25 cellular contexts compared by ENCODE assay signal in genomic region chr22:40681451-40681850, GRCh38. TPM values are rescaled to one million over a fixed set of nuclear protein-coding genes. Genes with fewer than 3 reads are reported as not detected.
DNase-seq lines count a peak whose midpoint lies in the region; ATAC-seq, FAIRE-seq and TF ChIP-seq lines count a peak whose summit lies in the region.
"Had no signal": no experiment of that assay in that cellular context is flagged by ENCODE, and none has a peak within 500 bp of the region (broad histone marks: within the 10 kb centered on the region; RNA-seq: fewer than 3 reads in every experiment).

No MANE protein-coding gene starts in this region.

- CTCF ChIA-PET in RWPE1 (lab: Yijun Ruan, JAX) (no interaction called here), H1 (lab: Charles Lee; ENCODE audit: partially characterized antibody) (interaction anchor here (0.7 to 3.9 kb wide), 8 partner anchors 24 to 194 kb away, joined by 3 to 20 read pairs (median 4); no protein-coding TSS in a partner anchor)

- H2BK120ac ChIP-seq in H1 (replicated peaks; ENCODE audit: low read depth, low read length) (no peak overlapping the region), trophoblast cell (ENCODE audit: insufficient read depth, low read length, poor library complexity) (peak overlapping the region; percentile 9)

- H3K27me3 Mint-ChIP-seq in activated CD4-positive, alpha-beta T cell treated with anti-CD3 and anti-CD28 coated beads, Interleukin-2, amount 10 ng/mL, durations not matched to agents 24 days and 14 days = peaks cover 9% of the 10 kb centered on the region

- H3K4me1 Mint-ChIP-seq in activated CD4-positive, alpha-beta T cell treated with anti-CD3 and anti-CD28 coated beads, Interleukin-2, amount 10 ng/mL, durations not matched to agents 24 days and 14 days = peaks cover 25% of the 10 kb centered on the region

- POLR2A ChIA-PET in RWPE1 (lab: Yijun Ruan, JAX; ENCODE audit: low non-redundant PET) = no interaction called here
- POLR2A ChIA-PET in H1 (lab: Charles Lee; ENCODE audit: partially characterized antibody) = interaction anchor here (0.6 to 0.9 kb wide), 2 partner anchors 49 to 307 kb away, joined by 3 read pairs; no protein-coding TSS in a partner anchor

- peak overlapping the region; percentile 20; the same call in 1 of the 2 replicates for H2BK15ac ChIP-seq in H1 (ENCODE audit: low read length)

- H2BK5ac ChIP-seq in H1 (ENCODE audit: low read depth, low read length) (peak overlapping the region; percentile 62; the same call in 1 of the 2 replicates), trophoblast cell (ENCODE audit: low read depth, low read length, poor library complexity) (peak overlapping the region; percentile 12)

- no peak for TF ChIP-seq RAD21 in H1 (IDR thresholded peaks at IDR 0.05 in 1 of 2, conservative IDR thresholded peaks at IDR 0.05 in 1 of 2; ENCODE audit: low read depth in 2 of 2, low read length in 2 of 2)

- no peak overlapping the region for H4K5ac ChIP-seq in H1 (ENCODE audit: insufficient read length, low read depth, low read length)

- no peaks in the 10 kb centered on the region for H3K79me1 ChIP-seq in H1 (ENCODE audit: low read depth, low read length)
- peaks cover 38% of the 10 kb centered on the region for H3K79me1 ChIP-seq in trophoblast cell (ENCODE audit: low read length)

- H3K36me3 Mint-ChIP-seq in activated CD4-positive, alpha-beta T cell treated with anti-CD3 and anti-CD28 coated beads, Interleukin-2, amount 10 ng/mL, durations not matched to agents 24 days and 14 days (ENCODE audit: low read depth) = no peaks in the 10 kb centered on the region
- H3K36me3 Mint-ChIP-seq: CD8-positive, alpha-beta memory T cell had no signal

- DNase-seq in activated CD4-positive, alpha-beta T cell treated with anti-CD3 and anti-CD28 coated beads, Interleukin-2, amount 10 ng/mL, durations not matched to agents 24 days and 14 days = no peak
- no peak for DNase-seq in activated CD4-positive, alpha-beta T cell treated with anti-CD3 and anti-CD28 coated beads for 1 hour
- DNase-seq in RWPE1 (ENCODE audit: low spot score) (no peak), H1 (ENCODE audit: low read depth in 1 of 2, low spot score in 2 of 2) (no peak), trophoblast cell (no peak), GM19238 (ENCODE audit: insufficient read length, low spot score) (no peak)
- DNase-seq: CD8-positive, alpha-beta memory T cell; DMS79; GOT3; Kasumi-1; MM.1S; NCI-H1105; NCI-H1694 treated with DMSO at 0.1 percent for 48 hours; NCI-H2107; NCI-H226; NCI-H526; SHP77 had no signal

- H3K9me3 ChIP-seq in H1 (ENCODE audit: insufficient read depth in 2 of 2, low read depth in 1 of 2, low read length in 1 of 2) (no peaks in the 10 kb centered on the region), trophoblast cell (ENCODE audit: insufficient read depth, low read depth, low read length) (peaks cover 1% of the 10 kb centered on the region)
- H3K9me3 ChIP-seq: BLaER1 had no signal

- H3K23ac ChIP-seq in H1 (ENCODE audit: insufficient read length) (no peak overlapping the region), trophoblast cell (ENCODE audit: low read length) (no peak overlapping the region)

- H3K4ac ChIP-seq in H1 (replicated peaks; ENCODE audit: insufficient read length, low read depth, low read length) (no peak overlapping the region), trophoblast cell (ENCODE audit: low read depth, low read length) (peak overlapping the region; percentile 47)

- no peak overlapping the region for H3K18ac ChIP-seq in H1 (ENCODE audit: extremely low read depth, low read length)
- peak overlapping the region; percentile 36 for H3K18ac ChIP-seq in trophoblast cell (ENCODE audit: low read length)

- H3K4me1 ChIP-seq in H1 (replicated peaks in 1 of 4; ENCODE audit: control insufficient read depth in 3 of 4, insufficient read depth in 4 of 4, low read length in 3 of 4) (peaks cover 8 to 39% (median 23%) of the 10 kb centered on the region in 4 experiments), trophoblast cell (ENCODE audit: control insufficient read depth in 1 of 2, insufficient read depth in 2 of 2, low read length in 2 of 2) (peaks cover 21 to 45% of the 10 kb centered on the region in 2 experiments)

- H3K23me2 ChIP-seq in H1 (ENCODE audit: low read depth, low read length) = peaks cover 7% of the 10 kb centered on the region; the same call in 1 of the 2 replicates

- H3K14ac ChIP-seq in H1 (ENCODE audit: insufficient read length) = no peak overlapping the region
- H3K14ac ChIP-seq in trophoblast cell (ENCODE audit: low read length) = peak overlapping the region; percentile 37

- WGBS in H1 (ENCODE audit: extremely low coverage in 1 of 2, insufficient coverage in 1 of 2, insufficient read length in 1 of 2, insufficient replicate concordance in 2 of 2, low coverage in 1 of 2, low lambda C conversion rate in 2 of 2, missing lambda C conversion rate in 1 of 2), 2 experiments = 95% methylated on average over 19 of the region's 19 CpGs; no CpG with 5 or more reads in 1 of the 2 experiments
- WGBS in trophoblast cell (ENCODE audit: extremely low coverage, insufficient coverage, insufficient read length) = no CpG with 5 or more reads among the region's 19 CpGs

- peak overlapping the region; percentile 68 for H4K91ac ChIP-seq in H1 (replicated peaks; ENCODE audit: insufficient read length, low read length)
- H4K91ac ChIP-seq in trophoblast cell (ENCODE audit: low read depth, low read length) = peak overlapping the region; percentile 80

- H2AFZ ChIP-seq in H1 (ENCODE audit: low read length) (no peak overlapping the region), trophoblast cell (ENCODE audit: insufficient read depth, low read length, poor library complexity) (no peak overlapping the region)

- H3K4me3 Mint-ChIP-seq in activated CD4-positive, alpha-beta T cell treated with anti-CD3 and anti-CD28 coated beads, Interleukin-2, amount 10 ng/mL, durations not matched to agents 24 days and 14 days = no peak overlapping the region
- H3K4me3 Mint-ChIP-seq: CD8-positive, alpha-beta memory T cell had no signal

- no peak overlapping the region for H3K56ac ChIP-seq in H1 (replicated peaks; ENCODE audit: insufficient read length, low read depth, low read length)

- H3K27ac ChIP-seq in RWPE1 (0 out of 2 replicates have a peak overlapping the region, but pooled peaks have one; percentile 70), H1 (ENCODE audit: low read depth, low read length) (no peak overlapping the region), trophoblast cell (ENCODE audit: low read depth, low read length) (no peak overlapping the region)
- H3K27ac ChIP-seq: BLaER1 had no signal

- H3K36me3 ChIP-seq in H1 (ENCODE audit: control insufficient read depth in 2 of 4, insufficient read depth in 4 of 4, low read length in 3 of 4) (no peaks in the 10 kb centered on the region), trophoblast cell (ENCODE audit: control insufficient read depth in 1 of 2, insufficient read depth in 2 of 2, low read length in 2 of 2) (peaks cover 11 to 12% of the 10 kb centered on the region in 2 experiments)
- H3K36me3 ChIP-seq: BLaER1 had no signal

- H4K20me1 ChIP-seq in H1 (replicated peaks in 1 of 2; ENCODE audit: control insufficient read depth in 1 of 2, insufficient read depth in 2 of 2, low read length in 2 of 2) = no peaks in the 10 kb centered on the region
- H4K20me1 ChIP-seq: BLaER1 had no signal

- no peak for TF ChIP-seq POLR2A in H1 (IDR thresholded peaks at IDR 0.05; ENCODE audit: control extremely low read depth in 1 of 2, low read depth in 2 of 2, low read length in 2 of 2)

- no peak overlapping the region for H4K12ac ChIP-seq in trophoblast cell (ENCODE audit: low read depth, low read length)

- intact Hi-C loops in activated CD4-positive, alpha-beta T cell treated with anti-CD3 and anti-CD28 coated beads, Interleukin-2, amount 10 ng/mL, durations not matched to agents 24 days and 14 days (cut with micrococcal nuclease) = no loop called here

- H3K27me3 ChIP-seq in H1 (replicated peaks in 1 of 4; ENCODE audit: control insufficient read depth in 3 of 4, extremely low read depth in 1 of 4, insufficient read depth in 3 of 4, low read length in 3 of 4) (no peaks in the 10 kb centered on the region), trophoblast cell (ENCODE audit: insufficient read depth, low read length) (no peaks in the 10 kb centered on the region)
- H3K27me3 ChIP-seq: BLaER1 had no signal

- H3K4me3 ChIP-seq in H1 (ENCODE audit: extremely low read depth in 1 of 4, insufficient read depth in 2 of 4, low read depth in 3 of 4, low read length in 4 of 4) (no peak overlapping the region), trophoblast cell (ENCODE audit: low read depth, low read length) (no peak overlapping the region)
- H3K4me3 ChIP-seq: BLaER1 had no signal

- no peak for TF ChIP-seq EP300 in H1 (IDR thresholded peaks at IDR 0.05; ENCODE audit: borderline replicate concordance in 1 of 2, low read depth in 2 of 2, low read length in 2 of 2)

- H4K8ac ChIP-seq in H1 (ENCODE audit: extremely low read depth, insufficient read depth, low read length) (peak overlapping the region; percentile 22; the same call in 1 of the 2 replicates), trophoblast cell (ENCODE audit: low read depth, low read length) (peak overlapping the region; percentile 50)

- H2BK20ac ChIP-seq in H1 (ENCODE audit: low read length) = peak overlapping the region; percentile 87; the same call in 1 of the 2 replicates

- TF ChIP-seq CTCF in RWPE1 (conservative IDR thresholded peaks at IDR 0.05; ENCODE audit: low read depth) = no peak
- no peak for TF ChIP-seq CTCF in H1 (IDR thresholded peaks at IDR 0.05; ENCODE audit: control extremely low read depth in 1 of 3, insufficient read depth in 1 of 3, low read depth in 1 of 3, low read length in 3 of 3)

- FAIRE-seq in H1 (lab: Jason Lieb, UNC) = no peak
- FAIRE-seq: A204.1, D721Med, G401.6, GM18507, RCC 7860 had no signal

- peak overlapping the region; percentile 11; the same call in 1 of the 2 replicates for H2AK5ac ChIP-seq in H1 (ENCODE audit: low read depth, low read length)
- peak overlapping the region; percentile 89 for H2AK5ac ChIP-seq in trophoblast cell (ENCODE audit: low read length)

- peak overlapping the region; percentile 34 for H3K27ac Mint-ChIP-seq in activated CD4-positive, alpha-beta T cell treated with anti-CD3 and anti-CD28 coated beads, Interleukin-2, amount 10 ng/mL, durations not matched to agents 24 days and 14 days

- H2BK12ac ChIP-seq in H1 (ENCODE audit: low read depth, low read length) (peak overlapping the region; percentile 94; the same call in 1 of the 2 replicates), trophoblast cell (ENCODE audit: low read length) (peak overlapping the region; percentile 83)

- H3K4me2 ChIP-seq in H1 (ENCODE audit: insufficient read depth in 1 of 2, low read depth in 2 of 2, low read length in 2 of 2) (no peak overlapping the region), trophoblast cell (ENCODE audit: low read length) (no peak overlapping the region)

- no peaks in the 10 kb centered on the region for H3K9me3 Mint-ChIP-seq in activated CD4-positive, alpha-beta T cell treated with anti-CD3 and anti-CD28 coated beads, Interleukin-2, amount 10 ng/mL, durations not matched to agents 24 days and 14 days
- H3K9me3 Mint-ChIP-seq: CD8-positive, alpha-beta memory T cell had no signal

- ATAC-seq in HG02571 (IDR thresholded peaks at IDR 0.05; ENCODE audit: unreplicated experiment) (no peak), HG02970 (IDR thresholded peaks at IDR 0.05; ENCODE audit: low FRiP score, unreplicated experiment) (no peak)

- H3K79me2 ChIP-seq in H1 (ENCODE audit: control insufficient read depth in 1 of 2, insufficient read depth in 2 of 2, low read length in 2 of 2) (no peaks in the 10 kb centered on the region), trophoblast cell (ENCODE audit: control insufficient read depth, insufficient read depth, low read length, poor library complexity) (peaks cover 4% of the 10 kb centered on the region)

- no peak overlapping the region for H3K9ac ChIP-seq in H1 (replicated peaks in 1 of 4; ENCODE audit: extremely low read depth in 1 of 4, low read depth in 3 of 4, low read length in 3 of 4)
- no peak overlapping the region for H3K9ac ChIP-seq in trophoblast cell (ENCODE audit: low read length)
- H3K9ac ChIP-seq: BLaER1 had no signal

RNA-seq across cellular contexts. Expression of gene MCHR1, which starts 2.2 kb away (rescaled TPM):
- total RNA-seq in activated CD4-positive, alpha-beta T cell treated with anti-CD3 and anti-CD28 coated beads, Interleukin-2, amount 10 ng/mL, durations not matched to agents 24 days and 14 days = not detected in 2 replicates
- total RNA-seq in H1 (2021; fragmentation: NEBNext Ultra II Directional; extraction: Animal tissue kit (Norgen Biotek cat#: 25700)) = 0.91 and 1.3 TPM in 2 replicates
- polyA plus RNA-seq in H1 (2011; rRNA removed) = 4.6 and 7.6 TPM in 2 replicates
- 3.5 TPM for polyA plus RNA-seq in H1 (2011; cell fraction: cytosol; rRNA removed)
- polyA plus RNA-seq in H1 (2011; cell fraction: nucleus; rRNA removed) = 3.8 TPM
- 1.8 to 3.7 TPM (median 2.5 TPM) in 4 replicates for polyA plus RNA-seq in H1 (2012, experiment 1 of 2)
- polyA plus RNA-seq in H1 (2012, experiment 2 of 2) = 2.9 TPM
- 1.4 TPM for polyA plus RNA-seq in H1 (2013, experiment 1 of 2)
- 1.6 TPM for polyA plus RNA-seq in H1 (2013, experiment 2 of 2)
- 11.0 and 14.1 TPM in 2 replicates for polyA minus RNA-seq in H1 (2011; rRNA and poly(A)+ RNA removed)
- 2.1 TPM for polyA minus RNA-seq in H1 (2011; cell fraction: cytosol; rRNA and poly(A)+ RNA removed)
- polyA minus RNA-seq in H1 (2011; cell fraction: nucleus; rRNA and poly(A)+ RNA removed) = 2.4 TPM
- 28.8 and 36.5 TPM in 2 replicates for polyA plus RNA-seq in trophoblast cell (2013)
- total RNA-seq: CD8-positive, alpha-beta memory T cell had no signal
- polyA plus RNA-seq: CD8-positive, alpha-beta memory T cell had no signal

RNA-seq across cellular contexts. Expression of gene MRTFA, which starts 44.9 kb away (rescaled TPM):
- 51.7 and 51.9 TPM in 2 replicates for total RNA-seq in activated CD4-positive, alpha-beta T cell treated with anti-CD3 and anti-CD28 coated beads, Interleukin-2, amount 10 ng/mL, durations not matched to agents 24 days and 14 days
- 37.9 and 43.1 TPM in 2 replicates for total RNA-seq in H1 (2021; fragmentation: NEBNext Ultra II Directional; extraction: Animal tissue kit (Norgen Biotek cat#: 25700))
- polyA plus RNA-seq in H1 (2011; rRNA removed) = 5.4 and 12.8 TPM in 2 replicates
- polyA plus RNA-seq in H1 (2011; cell fraction: cytosol; rRNA removed) = 5.5 TPM
- polyA plus RNA-seq in H1 (2011; cell fraction: nucleus; rRNA removed) = 16.9 TPM
- polyA plus RNA-seq in H1 (2012, experiment 1 of 2) = 22.7 to 30.5 TPM (median 26.3 TPM) in 4 replicates
- 26.8 TPM for polyA plus RNA-seq in H1 (2012, experiment 2 of 2)
- polyA plus RNA-seq in H1 (2013, experiment 1 of 2) = 14.4 TPM
- 14.6 TPM for polyA plus RNA-seq in H1 (2013, experiment 2 of 2)
- polyA minus RNA-seq in H1 (2011; rRNA and poly(A)+ RNA removed) = 15.0 and 32.6 TPM in 2 replicates
- polyA minus RNA-seq in H1 (2011; cell fraction: cytosol; rRNA and poly(A)+ RNA removed) = 37.5 TPM
- 41.3 TPM for polyA minus RNA-seq in H1 (2011; cell fraction: nucleus; rRNA and poly(A)+ RNA removed)
- polyA plus RNA-seq in trophoblast cell (2013) = 51.3 and 51.5 TPM in 2 replicates
